In the genomic region with DNA sequence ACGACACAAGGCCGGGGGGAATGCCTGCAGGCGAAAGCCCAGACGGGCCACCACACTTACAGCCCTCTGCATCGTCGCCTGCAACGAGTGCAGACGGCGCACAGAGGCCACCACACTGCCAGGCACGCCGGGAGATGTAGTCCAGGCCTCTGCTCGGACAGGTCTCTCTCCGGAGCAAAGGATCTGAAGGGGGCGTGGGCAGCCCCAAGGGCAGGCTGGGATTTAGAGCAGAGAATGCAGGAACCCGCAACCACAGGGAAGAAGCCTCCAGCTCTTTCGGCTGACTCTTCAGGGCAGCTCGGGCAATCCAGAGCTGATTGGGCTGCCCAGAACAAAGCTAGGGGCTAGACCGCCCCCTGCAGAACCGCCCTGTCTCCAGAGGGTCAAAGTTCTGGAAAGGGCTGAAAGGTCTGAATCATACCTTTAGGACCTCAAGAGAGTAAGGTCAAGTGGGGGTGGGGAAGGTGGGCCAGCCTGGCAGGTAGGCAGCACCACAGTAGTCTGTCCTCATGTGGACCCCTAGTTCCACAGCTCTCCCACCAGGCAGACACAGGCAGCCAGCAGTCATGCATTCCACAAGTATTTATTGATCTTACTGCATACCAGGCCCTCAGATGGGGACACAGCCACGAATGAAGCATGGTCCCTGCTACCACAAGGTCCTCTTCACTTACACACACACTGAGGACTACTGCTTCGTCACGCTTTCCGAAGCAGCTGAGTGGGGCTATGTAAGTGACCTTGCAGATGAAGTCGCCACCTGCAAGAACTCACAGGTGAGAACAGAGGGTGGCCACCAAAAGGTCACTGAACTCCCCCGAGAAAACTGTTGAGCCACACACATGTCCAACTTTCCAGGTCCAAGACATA, we compare ENCODE assay signal across 8 cellular contexts. TPM values are rescaled to one million over a fixed set of nuclear protein-coding genes. Genes with fewer than 3 reads are reported as not detected.
A peak's percentile ranks its signal among the peaks of the same experiment; 100 is the strongest.
DNase-seq lines count a peak whose midpoint lies in the region; ATAC-seq lines count a peak whose summit lies in the region.

A gene with protein sequence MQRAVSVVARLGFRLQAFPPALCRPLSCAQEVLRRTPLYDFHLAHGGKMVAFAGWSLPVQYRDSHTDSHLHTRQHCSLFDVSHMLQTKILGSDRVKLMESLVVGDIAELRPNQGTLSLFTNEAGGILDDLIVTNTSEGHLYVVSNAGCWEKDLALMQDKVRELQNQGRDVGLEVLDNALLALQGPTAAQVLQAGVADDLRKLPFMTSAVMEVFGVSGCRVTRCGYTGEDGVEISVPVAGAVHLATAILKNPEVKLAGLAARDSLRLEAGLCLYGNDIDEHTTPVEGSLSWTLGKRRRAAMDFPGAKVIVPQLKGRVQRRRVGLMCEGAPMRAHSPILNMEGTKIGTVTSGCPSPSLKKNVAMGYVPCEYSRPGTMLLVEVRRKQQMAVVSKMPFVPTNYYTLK (minus strand): TSS at position 95 of the 870 bp plus-strand sequence. CDS start 23 bp downstream, at position 72.

- H3K27me3 Mint-ChIP-seq in naive thymus-derived CD4-positive, alpha-beta T cell: no peaks in the 10 kb centered on the region

- POLR2A ChIA-PET in naive thymus-derived CD4-positive, alpha-beta T cell (lab: Charles Lee): interaction anchor here (0.6 to 2.0 kb wide), 3 partner anchors 9 to 38 kb away, joined by 3 to 6 read pairs (median 6); no protein-coding TSS in a partner anchor

- DNase-seq in Ammon's horn (ENCODE audit: low spot score) (peak; percentile 56), SJSA1 (ENCODE audit: low read depth in 1 of 2, low spot score in 2 of 2) (no peak), Right ventricle myocardium superior (peak; percentile 79), COLO668 (lab: John Stamatoyannopoulos, UW; ENCODE audit: unreplicated experiment) (no peak), MV-4-11 (lab: John Stamatoyannopoulos, UW) (no peak), OCI-M1 (lab: John Stamatoyannopoulos, UW) (no peak)
- no peak for DNase-seq in naive thymus-derived CD4-positive, alpha-beta T cell

- H3K4me3 Mint-ChIP-seq in naive thymus-derived CD4-positive, alpha-beta T cell: peak within 1 kb of the TSS in 9 of 10 donors; percentile 23 to 70 (median 62)

- ATAC-seq in Right ventricle myocardium superior (ENCODE audit: poor library complexity) (peak; percentile 84), HG02588 (IDR thresholded peaks at IDR 0.05; ENCODE audit: unreplicated experiment) (no peak)
- ATAC-seq in naive thymus-derived CD4-positive, alpha-beta T cell: no peak

- H3K36me3 Mint-ChIP-seq in naive thymus-derived CD4-positive, alpha-beta T cell: peaks cover 0 to 32% (median 6%) of the 10 kb centered on the region in 5 donors

- intact Hi-C loops in Right ventricle myocardium superior (cut with DNase I): no loop called here
- intact Hi-C loops in naive thymus-derived CD4-positive, alpha-beta T cell (cut with micrococcal nuclease): no loop called here

- no peaks in the 10 kb centered on the region for H3K9me3 ChIP-seq in SJSA1 (replicated peaks)
- H3K9me3 ChIP-seq in naive thymus-derived CD4-positive, alpha-beta T cell (ENCODE audit: control insufficient read depth in 2 of 3, low read length in 3 of 3): no peaks in the 10 kb centered on the region

- 0 out of 2 replicates have a peak within 1 kb of the TSS, but pooled peaks have one; percentile 9 for H3K27ac ChIP-seq in SJSA1
- H3K27ac ChIP-seq in naive thymus-derived CD4-positive, alpha-beta T cell (ENCODE audit: low read depth, low read length): no peak within 1 kb of the TSS

- CTCF ChIA-PET in naive thymus-derived CD4-positive, alpha-beta T cell (lab: Charles Lee): no interaction called here

- peaks cover 22 to 62% (median 57%) of the 10 kb centered on the region in 7 donors for H3K4me1 Mint-ChIP-seq in naive thymus-derived CD4-positive, alpha-beta T cell

- H3K27me3 ChIP-seq in SJSA1 (replicated peaks): no peaks in the 10 kb centered on the region
- no peaks in the 10 kb centered on the region for H3K27me3 ChIP-seq in naive thymus-derived CD4-positive, alpha-beta T cell (ENCODE audit: control insufficient read depth in 2 of 2, insufficient read depth in 2 of 2, low read length in 2 of 2)

- H3K36me3 ChIP-seq in SJSA1: peaks cover 14% of the 10 kb centered on the region
- peaks cover 0 to 27% (median 0%) of the 10 kb centered on the region in 3 experiments for H3K36me3 ChIP-seq in naive thymus-derived CD4-positive, alpha-beta T cell (ENCODE audit: control insufficient read depth in 2 of 3, insufficient read depth in 3 of 3, low read length in 3 of 3)

- no peaks in the 10 kb centered on the region for H3K9me3 Mint-ChIP-seq in naive thymus-derived CD4-positive, alpha-beta T cell

- H3K27ac Mint-ChIP-seq in naive thymus-derived CD4-positive, alpha-beta T cell: peak within 1 kb of the TSS in 8 of 9 donors; percentile 24 to 82 (median 48)

- no peak within 1 kb of the TSS for H3K4me3 ChIP-seq in SJSA1
- no peak within 1 kb of the TSS for H3K4me3 ChIP-seq in naive thymus-derived CD4-positive, alpha-beta T cell (ENCODE audit: low read length)

- H3K4me1 ChIP-seq in SJSA1 (replicated peaks): peaks cover 16% of the 10 kb centered on the region
- H3K4me1 ChIP-seq in naive thymus-derived CD4-positive, alpha-beta T cell (ENCODE audit: control insufficient read depth in 2 of 2, insufficient read depth in 2 of 2, low read length in 2 of 2): peaks cover 11 to 15% of the 10 kb centered on the region in 2 donors

RNA-seq across cellular contexts. Expression of the gene that starts here (rescaled TPM):
- total RNA-seq in SJSA1 (2014; rRNA removed; shearing (Covaris generic)): 0.85 and 1.5 TPM in 2 replicates
- 32.2 TPM for total RNA-seq in Right ventricle myocardium superior
- 10 to 100 TPM in 3 of 5 experiments, 1 to 10 TPM in 2; 7.9 to 13.9 (median 10.7) TPM for total RNA-seq in naive thymus-derived CD4-positive, alpha-beta T cell
- 1 to 10 TPM; 1.7 to 2.2 TPM for polyA plus RNA-seq in naive thymus-derived CD4-positive, alpha-beta T cell

Comparison
In these comparisons a context has a peak if more than half of its experiments do, and no peak if none do; other contexts are left out.
1. DNase-seq: peak in Ammon's horn (single experiment) and Right ventricle myocardium superior (single experiment); none in SJSA1 (0 of 2), naive thymus-derived CD4-positive, alpha-beta T cell (0 of 9), COLO668 (single experiment), MV-4-11 (single experiment) and OCI-M1 (single experiment).